In genomic region chr1:234505774-234506114, GRCh38 we compare ENCODE assay signal across 16 cellular contexts. TPM values are rescaled to one million over a fixed set of nuclear protein-coding genes. Genes with fewer than 3 reads are reported as not detected.
DNase-seq lines count a peak whose midpoint lies in the region; ATAC-seq and TF ChIP-seq lines count a peak whose summit lies in the region.
"Had no signal": no experiment of that assay in that cellular context is flagged by ENCODE, and none has a peak within 500 bp of the region (broad histone marks: within the 10 kb centered on the region; RNA-seq: fewer than 3 reads in every experiment).

No MANE protein-coding gene starts in this region.

- no peak overlapping the region for H4K8ac ChIP-seq in H9 (replicated peaks; ENCODE audit: insufficient read length, low read depth, low read length)

- DNase-seq in MCF 10A (ENCODE audit: unreplicated experiment): peak; percentile 99
- no peak for DNase-seq in breast epithelium (ENCODE audit: low spot score in 2 of 2)
- DNase-seq in OCI-LY7 (ENCODE audit: low spot score): no peak
- DNase-seq in fibroblast of mammary gland (ENCODE audit: low read depth): peak; percentile 87
- no peak for DNase-seq in H9
- no peak for DNase-seq in CD4-positive, alpha-beta T cell
- DNase-seq: activated CD4-positive, alpha-beta T cell treated with anti-CD3 and anti-CD28 coated beads for 48 hours; activated effector memory CD4-positive, alpha-beta T cell treated with anti-CD3 and anti-CD28 coated beads, Interleukin-2, amount 50 U/mL, for 16 hours; left ventricle myocardium inferior; NCI-H510A treated with DMSO at 0.1 percent for 48 hours; spleen; transverse colon had no signal

- H3K4ac ChIP-seq in H9 (ENCODE audit: low read depth, low read length): no peak overlapping the region

- H2AFZ ChIP-seq in OCI-LY7 (ENCODE audit: low read length) (peak overlapping the region; percentile 42; the same call in 1 of the 2 replicates), H9 (ENCODE audit: low read length) (no peak overlapping the region)

- H2BK5ac ChIP-seq in H9 (ENCODE audit: insufficient read length, low read length): no peak overlapping the region

- H2BK120ac ChIP-seq in H9 (ENCODE audit: low read depth, low read length, poor library complexity, severe bottlenecking): no peak overlapping the region

- H3K23me2 ChIP-seq in H9 (ENCODE audit: insufficient read length, low read depth, low read length, poor library complexity, severe bottlenecking): no peaks in the 10 kb centered on the region

- H3K36me3 Mint-ChIP-seq in MCF 10A (ENCODE audit: insufficient read depth, unreplicated experiment) (no peaks in the 10 kb centered on the region), H9 (ENCODE audit: insufficient read depth in 1 of 3, low read depth in 3 of 3) (peaks cover 3 to 6% (median 3%) of the 10 kb centered on the region in 3 experiments; a peak in 4 of 7 replicates)
- no peaks in the 10 kb centered on the region for H3K36me3 Mint-ChIP-seq in CD4-positive, alpha-beta T cell (ENCODE audit: low read depth)

- H3K36me3 ChIP-seq in breast epithelium: no peaks in the 10 kb centered on the region
- no peaks in the 10 kb centered on the region for H3K36me3 ChIP-seq in OCI-LY7 (ENCODE audit: insufficient read depth, low read length)
- H3K36me3 ChIP-seq: left ventricle myocardium inferior, spleen, transverse colon had no signal

- ATAC-seq in HG03439 (IDR thresholded peaks at IDR 0.05; ENCODE audit: unreplicated experiment) (no peak), GM21723 (IDR thresholded peaks at IDR 0.05; ENCODE audit: unreplicated experiment) (no peak)
- no peak for ATAC-seq in CD4-positive, alpha-beta T cell (ENCODE audit: poor library complexity)

- TF ChIP-seq CTCF in MCF 10A (IDR thresholded peaks at IDR 0.05; ENCODE audit: unreplicated experiment) (no peak), breast epithelium (IDR thresholded peaks at IDR 0.05) (no peak), OCI-LY7 (conservative IDR thresholded peaks at IDR 0.05; ENCODE audit: low read length) (no peak), fibroblast of mammary gland (conservative IDR thresholded peaks at IDR 0.05; ENCODE audit: control insufficient read depth, insufficient read depth, low read depth, low read length) (no peak), H9 (conservative IDR thresholded peaks at IDR 0.05) (no peak)
- TF ChIP-seq CTCF in CD4-positive, alpha-beta T cell (IDR thresholded peaks at IDR 0.05): no peak

- H3K4me1 ChIP-seq in breast epithelium: no peaks in the 10 kb centered on the region
- peaks cover 2% of the 10 kb centered on the region for H3K4me1 ChIP-seq in OCI-LY7 (ENCODE audit: insufficient read depth, low read length, poor library complexity, severe bottlenecking)
- peaks cover 8% of the 10 kb centered on the region; the same call in 1 of the 2 replicates for H3K4me1 ChIP-seq in H9 (ENCODE audit: insufficient read depth, low read length)

- no peak overlapping the region for H3K9ac ChIP-seq in H9 (ENCODE audit: extremely low read depth, insufficient read length, low read length)

- no TSS peak for BruUV-seq in MCF 10A (replicated peaks; lab: Mats Ljungman, UMichigan)
- no TSS peak for BruUV-seq in OCI-LY7 (replicated peaks; lab: Mats Ljungman, UMichigan)

- no peak overlapping the region for H3K4me2 ChIP-seq in OCI-LY7 (ENCODE audit: low read length)
- H3K4me2 ChIP-seq in H9 (ENCODE audit: insufficient read depth, insufficient read length, low read length): no peak overlapping the region

- H2BK15ac ChIP-seq in H9 (ENCODE audit: low read depth, low read length): no peak overlapping the region

- no peaks in the 10 kb centered on the region for H3K79me1 ChIP-seq in H9 (ENCODE audit: insufficient read depth, low read depth, low read length, poor library complexity, severe bottlenecking)

- intact Hi-C loops in MCF 10A (cut with micrococcal nuclease): loop anchor here (1.0 kb wide), 2 partner anchors 29 to 59 kb away; no protein-coding TSS in a partner anchor
- intact Hi-C loops in breast epithelium (cut with DNase I; ENCODE audit: low total_unique reads): no loop called here
- intact Hi-C loops in OCI-LY7 (cut with micrococcal nuclease; ENCODE audit: unreplicated experiment): no loop called here
- intact Hi-C loops in CD4-positive, alpha-beta T cell (cut with DNase I, micrococcal nuclease): no loop called here

- no peak for TF ChIP-seq POLR2A in breast epithelium (IDR thresholded peaks at IDR 0.05)

- H3K56ac ChIP-seq in H9 (ENCODE audit: insufficient read length, low read depth, low read length): no peak overlapping the region

- H3K27ac ChIP-seq in breast epithelium (no peak overlapping the region), OCI-LY7 (ENCODE audit: low read depth, low read length, poor library complexity, severe bottlenecking) (no peak overlapping the region), H9 (ENCODE audit: insufficient read length, low read depth, low read length) (no peak overlapping the region)
- no peak overlapping the region for H3K27ac ChIP-seq in CD4-positive, alpha-beta T cell (ENCODE audit: low read depth, low read length)
- H3K27ac ChIP-seq: left ventricle myocardium inferior, SK-N-MC, spleen, transverse colon had no signal

- H3K79me2 ChIP-seq in OCI-LY7 (ENCODE audit: insufficient read depth, low read depth, low read length) (no peaks in the 10 kb centered on the region), H9 (ENCODE audit: insufficient read depth, low read length) (no peaks in the 10 kb centered on the region)

- H2BK12ac ChIP-seq in H9 (ENCODE audit: insufficient read length, low read depth, low read length): no peak overlapping the region

- no peak overlapping the region for H2AK5ac ChIP-seq in H9 (ENCODE audit: insufficient read length, low read length)

- no peak overlapping the region for H3K14ac ChIP-seq in H9 (ENCODE audit: insufficient read depth, low read length)

- H3K4me1 Mint-ChIP-seq in MCF 10A (ENCODE audit: insufficient read depth, unreplicated experiment): peaks cover 64% of the 10 kb centered on the region
- peaks cover 45 to 46% of the 10 kb centered on the region in 2 experiments for H3K4me1 Mint-ChIP-seq in H9
- H3K4me1 Mint-ChIP-seq in CD4-positive, alpha-beta T cell (ENCODE audit: low read depth): no peaks in the 10 kb centered on the region
- H3K4me1 Mint-ChIP-seq: B cell had no signal

- no peak overlapping the region for H3K18ac ChIP-seq in H9 (ENCODE audit: insufficient read length, low read depth, low read length)

- H3K9me2 ChIP-seq in OCI-LY7 (ENCODE audit: insufficient read depth, low read length): no peaks in the 10 kb centered on the region

- no peak overlapping the region for H3T11ph ChIP-seq in H9 (ENCODE audit: low read length)

- H4K91ac ChIP-seq in H9 (ENCODE audit: insufficient read length, low read depth, low read length): no peak overlapping the region

- H3K27me3 Mint-ChIP-seq in MCF 10A (ENCODE audit: insufficient read depth, unreplicated experiment) (no peaks in the 10 kb centered on the region), H9 (ENCODE audit: low read depth) (no peaks in the 10 kb centered on the region; the same call in none of the 2 replicates)
- peaks cover 4% of the 10 kb centered on the region for H3K27me3 Mint-ChIP-seq in CD4-positive, alpha-beta T cell
- H3K27me3 Mint-ChIP-seq: B cell had no signal

- POLR2A ChIA-PET in MCF 10A (lab: Yijun Ruan, JAX) (interaction anchor here (0.6 to 18.2 kb wide), 16 partner anchors 10 to 818 kb away, joined by 3 to 904 read pairs (median 6); partner anchors contain the start of genes IRF2BP2 and TOMM20), OCI-LY7 (lab: Charles Lee) (interaction anchor here (0.6 to 2.1 kb wide), 6 partner anchors 8 to 529 kb away, joined by 3 to 7 read pairs (median 4); no protein-coding TSS in a partner anchor)
- POLR2A ChIA-PET in CD4-positive, alpha-beta T cell (lab: Charles Lee): no interaction called here

- no peak overlapping the region for H3K23ac ChIP-seq in H9 (ENCODE audit: insufficient read length, low read depth, low read length)

- H2BK20ac ChIP-seq in H9 (ENCODE audit: low read depth, low read length, poor library complexity, severe bottlenecking): no peak overlapping the region

- H4K20me1 ChIP-seq in OCI-LY7 (ENCODE audit: insufficient read depth, low read length): no peaks in the 10 kb centered on the region
- H4K20me1 ChIP-seq in H9 (ENCODE audit: control insufficient read depth, insufficient read depth, insufficient read length): no peaks in the 10 kb centered on the region

- CTCF ChIA-PET in MCF 10A (lab: Yijun Ruan, JAX) (interaction anchor here (0.5 to 17.4 kb wide), 16 partner anchors 10 to 603 kb away, joined by 3 to 317 read pairs (median 3); no protein-coding TSS in a partner anchor), OCI-LY7 (lab: Charles Lee; ENCODE audit: unreplicated experiment) (interaction anchor here (1.0 kb wide), 1 partner anchor 16 kb away, joined by 3 read pairs; no protein-coding TSS in a partner anchor)
- CTCF ChIA-PET in CD4-positive, alpha-beta T cell (lab: Charles Lee): no interaction called here

- H3K4me3 ChIP-seq in breast epithelium (no peak overlapping the region), OCI-LY7 (ENCODE audit: low read depth, low read length, poor library complexity, severe bottlenecking) (no peak overlapping the region), fibroblast of mammary gland (ENCODE audit: control insufficient read depth, low read depth, low read length) (no peak overlapping the region)
- H3K4me3 ChIP-seq: left ventricle myocardium inferior, SK-N-MC, spleen, transverse colon had no signal

- H4K5ac ChIP-seq in H9 (ENCODE audit: insufficient read length, low read depth, low read length): no peak overlapping the region

- peak overlapping the region; percentile 77 for H3K27ac Mint-ChIP-seq in MCF 10A (ENCODE audit: low read depth, unreplicated experiment)
- H3K27ac Mint-ChIP-seq in H9: no peak overlapping the region
- no peak overlapping the region for H3K27ac Mint-ChIP-seq in CD4-positive, alpha-beta T cell
- H3K27ac Mint-ChIP-seq: B cell had no signal

- no peaks in the 10 kb centered on the region for H3K27me3 ChIP-seq in breast epithelium
- no peaks in the 10 kb centered on the region; the same call in 1 of the 2 replicates for H3K27me3 ChIP-seq in H9 (ENCODE audit: insufficient read depth, low read length)
- no peaks in the 10 kb centered on the region for H3K27me3 ChIP-seq in CD4-positive, alpha-beta T cell (ENCODE audit: control insufficient read depth, insufficient read depth, low read length)
- H3K27me3 ChIP-seq: spleen, transverse colon had no signal

- H3K9me3 Mint-ChIP-seq in MCF 10A (ENCODE audit: unreplicated experiment) (peaks cover 7% of the 10 kb centered on the region), H9 (peaks cover 0 to 4% of the 10 kb centered on the region in 2 experiments; a peak in 2 of 5 replicates)
- H3K9me3 Mint-ChIP-seq in CD4-positive, alpha-beta T cell: no peaks in the 10 kb centered on the region

- H3K9me3 ChIP-seq in breast epithelium (no peaks in the 10 kb centered on the region), OCI-LY7 (ENCODE audit: low read length) (no peaks in the 10 kb centered on the region), H9 (ENCODE audit: control insufficient read depth, low read depth, low read length) (no peaks in the 10 kb centered on the region)
- H3K9me3 ChIP-seq in CD4-positive, alpha-beta T cell (ENCODE audit: control insufficient read depth, low read length): no peaks in the 10 kb centered on the region
- H3K9me3 ChIP-seq: left ventricle myocardium inferior, spleen, transverse colon had no signal

- no peak overlapping the region for H3K4me3 Mint-ChIP-seq in MCF 10A (ENCODE audit: unreplicated experiment)
- H3K4me3 Mint-ChIP-seq in H9: no peak overlapping the region
- no peak overlapping the region for H3K4me3 Mint-ChIP-seq in CD4-positive, alpha-beta T cell
- H3K4me3 Mint-ChIP-seq: B cell had no signal

RNA-seq across cellular contexts. Expression of gene TARBP1, which starts 26.8 kb away (rescaled TPM):
- total RNA-seq in MCF 10A (2022) (45.5 and 52.5 TPM in 2 replicates), breast epithelium (10 to 100 TPM; 12.3 to 39.2 (median 32.1) TPM), OCI-LY7 (2022) (49.8 and 61.7 TPM in 2 replicates), H9 (2021) (19.6 and 20.2 TPM in 2 replicates)
- total RNA-seq in OCI-LY7 (2014; rRNA removed; shearing (Covaris generic)): 30.0 and 30.5 TPM in 2 replicates
- 10 to 100 TPM; 38.4 to 40.9 TPM for total RNA-seq in CD4-positive, alpha-beta T cell

Comparison
In these comparisons a context has a peak if more than half of its experiments do, and no peak if none do; other contexts are left out.
1. DNase-seq: peak in MCF 10A (single experiment) and fibroblast of mammary gland (single experiment); none in breast epithelium (0 of 2), OCI-LY7 (single experiment), H9 (single experiment) and CD4-positive, alpha-beta T cell (0 of 10).